Comparison of ENCODE assay signal across 17 cellular contexts in genomic region chr9:134536101-134536900, GRCh38.
A peak's percentile ranks its signal among the peaks of the same experiment; 100 is the strongest.
DNase-seq lines count a peak whose midpoint lies in the region; ATAC-seq and TF ChIP-seq lines count a peak whose summit lies in the region.
"Had no signal": no experiment of that assay in that cellular context is flagged by ENCODE, and none has a peak within 500 bp of the region (broad histone marks: within the 10 kb centered on the region; RNA-seq: fewer than 3 reads in every experiment).

No MANE protein-coding gene starts in this region.

- peak; percentile 56 for DNase-seq in natural killer cell treated with Interleukin-12 subunit alpha and Interleukin-12 subunit beta and Interleukin-15 and Interleukin-18, amount 100 ng/mL, for 72 hours (ENCODE audit: low spot score)
- DNase-seq in natural killer cell (no peak), amniotic stem cell (lab: John Stamatoyannopoulos, UW) (peak; percentile 84), islet precursor cell (peak; percentile 93), NK-92 (lab: John Stamatoyannopoulos, UW; ENCODE audit: unreplicated experiment) (no peak), NOMO-1 (lab: John Stamatoyannopoulos, UW; ENCODE audit: unreplicated experiment in 2 of 2) (no peak)
- DNase-seq in activated naive CD4-positive, alpha-beta T cell treated with anti-CD3 and anti-CD28 coated beads, Interleukin-2, amount 50 U/mL, for 72 hours (ENCODE audit: low spot score in 2 of 2) = no peak
- no peak for DNase-seq in activated CD4-positive, alpha-beta T cell treated with anti-CD3 and anti-CD28 coated beads, Interleukin-2, amount 50 U/mL, for 1 hour
- DNase-seq: activated CD4-positive, alpha-beta T cell treated with anti-CD3 and anti-CD28 coated beads for 36 hours; activated effector memory CD4-positive, alpha-beta T cell treated with anti-CD3 and anti-CD28 coated beads, Interleukin-2, amount 50 U/mL, for 16 hours; cerebellar nuclear complex; esophagus squamous epithelium; GOT3; kidney glomerular epithelial cell; NCI-H1436 treated with DMSO at 0.1 percent for 48 hours; upper lobe of right lung had no signal

- H3K36me3 Mint-ChIP-seq in natural killer cell treated with Interleukin-12 subunit alpha and Interleukin-12 subunit beta and Interleukin-15 and Interleukin-18, amount 100 ng/mL, for 72 hours = no peaks in the 10 kb centered on the region
- no peaks in the 10 kb centered on the region for H3K36me3 Mint-ChIP-seq in natural killer cell
- no peaks in the 10 kb centered on the region for H3K36me3 Mint-ChIP-seq in activated naive CD4-positive, alpha-beta T cell treated with anti-CD3 and anti-CD28 coated beads, Interleukin-2, amount 50 U/mL, for 72 hours

- ATAC-seq in natural killer cell treated with Interleukin-12 subunit alpha and Interleukin-12 subunit beta and Interleukin-15 and Interleukin-18, amount 100 ng/mL, for 72 hours = no peak
- no peak for ATAC-seq in natural killer cell
- no peak for ATAC-seq in activated naive CD4-positive, alpha-beta T cell treated with anti-CD3 and anti-CD28 coated beads, Interleukin-2, amount 50 U/mL, for 72 hours
- ATAC-seq: activated CD4-positive, alpha-beta T cell treated with anti-CD3 and anti-CD28 coated beads for 36 hours; GM12878; upper lobe of right lung had no signal

- H3K27me3 Mint-ChIP-seq in natural killer cell treated with Interleukin-12 subunit alpha and Interleukin-12 subunit beta and Interleukin-15 and Interleukin-18, amount 100 ng/mL, for 72 hours = peaks cover 7% of the 10 kb centered on the region in 2 donors
- H3K27me3 Mint-ChIP-seq in natural killer cell (ENCODE audit: low read depth in 2 of 2) = peaks cover 2 to 7% of the 10 kb centered on the region in 2 donors

- no peak for TF ChIP-seq CTCF in natural killer cell (IDR thresholded peaks at IDR 0.05)

- no peaks in the 10 kb centered on the region for H3K4me1 Mint-ChIP-seq in natural killer cell treated with Interleukin-12 subunit alpha and Interleukin-12 subunit beta and Interleukin-15 and Interleukin-18, amount 100 ng/mL, for 72 hours (ENCODE audit: low read depth in 2 of 2)
- no peaks in the 10 kb centered on the region for H3K4me1 Mint-ChIP-seq in natural killer cell
- H3K4me1 Mint-ChIP-seq: activated CD4-positive, alpha-beta T cell treated with anti-CD3 and anti-CD28 coated beads for 36 hours had no signal

- no peaks in the 10 kb centered on the region for H3K9me3 Mint-ChIP-seq in natural killer cell treated with Interleukin-12 subunit alpha and Interleukin-12 subunit beta and Interleukin-15 and Interleukin-18, amount 100 ng/mL, for 72 hours
- no peaks in the 10 kb centered on the region for H3K9me3 Mint-ChIP-seq in natural killer cell
- peaks cover 0 to 6% of the 10 kb centered on the region in 2 donors for H3K9me3 Mint-ChIP-seq in activated naive CD4-positive, alpha-beta T cell treated with anti-CD3 and anti-CD28 coated beads, Interleukin-2, amount 50 U/mL, for 72 hours

- intact Hi-C loops in natural killer cell (cut with micrococcal nuclease) = no loop called here

- no peak overlapping the region for H3K4me3 Mint-ChIP-seq in natural killer cell treated with Interleukin-12 subunit alpha and Interleukin-12 subunit beta and Interleukin-15 and Interleukin-18, amount 100 ng/mL, for 72 hours
- no peak overlapping the region for H3K4me3 Mint-ChIP-seq in natural killer cell
- H3K4me3 Mint-ChIP-seq: activated CD4-positive, alpha-beta T cell treated with anti-CD3 and anti-CD28 coated beads for 36 hours had no signal

- H3K27ac Mint-ChIP-seq in natural killer cell treated with Interleukin-12 subunit alpha and Interleukin-12 subunit beta and Interleukin-15 and Interleukin-18, amount 100 ng/mL, for 72 hours = no peak overlapping the region
- H3K27ac Mint-ChIP-seq in natural killer cell = no peak overlapping the region
- no peak overlapping the region for H3K27ac Mint-ChIP-seq in activated naive CD4-positive, alpha-beta T cell treated with anti-CD3 and anti-CD28 coated beads, Interleukin-2, amount 50 U/mL, for 72 hours
- H3K27ac Mint-ChIP-seq: activated CD4-positive, alpha-beta T cell treated with anti-CD3 and anti-CD28 coated beads for 36 hours had no signal

Comparison
In these comparisons a context has a peak if more than half of its experiments do, and no peak if none do; other contexts are left out.
1. DNase-seq: peak in natural killer cell treated with Interleukin-12 subunit alpha and Interleukin-12 subunit beta and Interleukin-15 and Interleukin-18, amount 100 ng/mL, for 72 hours (single experiment), amniotic stem cell (single experiment) and islet precursor cell (single experiment); none in natural killer cell (single experiment), activated naive CD4-positive, alpha-beta T cell treated with anti-CD3 and anti-CD28 coated beads, Interleukin-2, amount 50 U/mL, for 72 hours (0 of 2), activated CD4-positive, alpha-beta T cell treated with anti-CD3 and anti-CD28 coated beads, Interleukin-2, amount 50 U/mL, for 1 hour (single experiment), NK-92 (single experiment) and NOMO-1 (0 of 2).